1 cellular context compared by ENCODE assay signal in the genomic region with DNA sequence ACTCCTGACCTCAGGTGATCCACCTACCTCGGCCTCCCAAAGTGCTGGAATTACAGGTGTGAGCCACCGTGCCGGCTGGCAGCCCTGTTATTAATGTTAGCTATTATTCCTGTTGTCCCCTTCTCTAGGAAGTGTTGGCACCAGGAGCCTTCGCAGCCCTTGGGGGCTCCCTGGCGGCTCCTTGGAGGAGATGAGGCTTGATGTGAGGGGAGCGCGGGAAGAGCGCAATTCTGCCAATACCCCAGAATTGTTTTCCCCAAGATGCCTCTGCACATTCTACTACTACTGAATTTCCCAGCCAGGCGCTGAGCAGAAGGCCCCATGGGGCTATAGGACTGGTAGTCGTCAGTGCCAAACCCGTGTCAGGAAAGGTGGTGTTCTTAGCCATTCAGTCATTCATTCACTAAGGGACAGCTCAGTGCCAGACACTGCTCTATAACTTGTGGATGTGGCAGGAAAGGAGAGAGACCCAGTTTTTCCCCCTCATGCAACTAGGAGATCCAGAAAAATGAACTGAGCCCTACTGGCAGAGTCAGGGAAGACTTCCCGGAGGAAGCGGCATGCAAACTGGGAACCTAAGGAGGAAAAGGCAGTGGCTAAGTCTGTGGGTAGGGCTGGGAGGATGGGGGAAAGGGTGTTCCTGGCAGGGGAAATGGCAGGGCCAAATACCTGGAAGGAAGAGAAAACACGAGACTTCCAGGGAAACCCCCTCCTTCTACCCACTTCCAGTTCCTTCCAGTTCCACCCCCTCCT.
TF ChIP-seq lines count a peak whose summit lies in the region.

No MANE protein-coding gene starts in this region.

TF ChIP-seq in IMR-90, 13 proteins besides CTCF, POLR2A, EP300 and RAD21:
- TF ChIP-seq NFE2L2 (IDR thresholded peaks at IDR 0.05; ENCODE audit: low read depth, low read length) (no peak), BHLHE40 (IDR thresholded peaks at IDR 0.05; ENCODE audit: low read depth, low read length) (no peak), CEBPB (IDR thresholded peaks at IDR 0.05; ENCODE audit: low read depth, low read length) (no peak)
